ENCODE assay signal across 16 cellular contexts in genomic region chr7:11221931-11222330, GRCh38.
"Had no signal": no experiment of that assay in that cellular context is flagged by ENCODE, and none has a peak within 500 bp of the region (broad histone marks: within the 10 kb centered on the region; RNA-seq: fewer than 3 reads in every experiment).

No MANE protein-coding gene starts in this region.

- H3K36me3 ChIP-seq: sigmoid colon, spleen, stomach, upper lobe of left lung had no signal

- H3K27ac ChIP-seq: spleen, stomach had no signal

- H3K27me3 ChIP-seq: sigmoid colon, spleen, stomach, testis, upper lobe of left lung had no signal

- H3K9me3 Mint-ChIP-seq: activated naive CD4-positive, alpha-beta T cell treated with anti-CD3 and anti-CD28 coated beads for 36 hours; activated naive CD8-positive, alpha-beta T cell treated with anti-CD3 and anti-CD28 coated beads, Interleukin-2, amount 50 U/mL, for 24 hours; activated T-helper 2 cell treated with anti-CD3 and anti-CD28 coated beads, Interferon-gamma antibody, Interleukin-2, Interleukin-4, amounts not matched to agents 10 μg/mL and 5 μg/mL and 100 μg/mL, durations not matched to agents 14 hours and 24 hours and 36 hours had no signal

- H3K4me3 ChIP-seq: sigmoid colon, spleen, stomach, testis, upper lobe of left lung had no signal

- H3K4me3 Mint-ChIP-seq: activated naive CD4-positive, alpha-beta T cell treated with anti-CD3 and anti-CD28 coated beads for 36 hours; activated naive CD8-positive, alpha-beta T cell treated with anti-CD3 and anti-CD28 coated beads, Interleukin-2, amount 50 U/mL, for 24 hours had no signal

- H3K4me1 Mint-ChIP-seq: activated naive CD8-positive, alpha-beta T cell treated with anti-CD3 and anti-CD28 coated beads, Interleukin-2, amount 50 U/mL, for 24 hours had no signal

- DNase-seq: activated CD4-positive, alpha-beta T cell treated with anti-CD3 and anti-CD28 coated beads for 1 hour; activated CD4-positive, alpha-beta T cell treated with anti-CD3 and anti-CD28 coated beads, Interleukin-2, amount 50 U/mL, for 48 hours; activated naive CD4-positive, alpha-beta T cell treated with anti-CD3 and anti-CD28 coated beads for 36 hours; activated naive CD8-positive, alpha-beta T cell treated with anti-CD3 and anti-CD28 coated beads, Interleukin-2, amount 50 U/mL, for 24 hours; aorta; cerebellar nuclear complex; effector CD8-positive, alpha-beta T cell; foreskin melanocyte; mesendoderm; sigmoid colon; spleen; stomach; T-helper 9 cell; testis; upper lobe of left lung had no signal

- H3K4me1 ChIP-seq: sigmoid colon had no signal

- H3K9me3 ChIP-seq: sigmoid colon, stomach, testis, upper lobe of left lung had no signal

- H3K27ac Mint-ChIP-seq: activated naive CD4-positive, alpha-beta T cell treated with anti-CD3 and anti-CD28 coated beads for 36 hours; activated naive CD8-positive, alpha-beta T cell treated with anti-CD3 and anti-CD28 coated beads, Interleukin-2, amount 50 U/mL, for 24 hours; activated T-helper 2 cell treated with anti-CD3 and anti-CD28 coated beads, Interferon-gamma antibody, Interleukin-2, Interleukin-4, amounts not matched to agents 10 μg/mL and 5 μg/mL and 100 μg/mL, durations not matched to agents 14 hours and 24 hours and 36 hours had no signal
